In the genomic region with DNA sequence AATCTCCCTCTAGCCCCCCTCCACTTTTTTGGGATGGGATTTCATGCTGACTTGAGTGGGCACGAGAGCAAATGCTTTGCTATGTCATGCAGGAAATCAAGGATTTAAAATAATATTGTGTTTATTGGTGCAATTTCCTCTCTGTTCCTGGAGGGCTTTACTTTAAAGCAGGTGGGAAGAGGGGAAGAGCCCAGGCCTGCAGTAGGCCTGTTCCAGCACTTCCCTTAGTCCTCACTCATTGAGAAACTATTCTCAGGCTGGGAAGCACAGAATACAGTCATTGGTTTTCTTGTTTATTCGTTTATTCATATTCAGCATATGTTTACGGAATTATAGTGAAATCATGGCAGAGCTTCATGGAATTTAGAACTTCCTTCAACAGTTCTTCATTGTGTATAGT, we compare ENCODE assay signal across 10 cellular contexts. TPM values are rescaled to one million over a fixed set of nuclear protein-coding genes. Genes with fewer than 3 reads are reported as not detected.
"Had no signal": no experiment of that assay in that cellular context is flagged by ENCODE, and none has a peak within 500 bp of the region (broad histone marks: within the 10 kb centered on the region; RNA-seq: fewer than 3 reads in every experiment).

No MANE protein-coding gene starts in this region.

- ATAC-seq: GM23338, K562 had no signal

- DNase-seq: H9, HCEC 1CT, IMR-90, KG1 had no signal

- FAIRE-seq: H1, H54, HTR-8/SVneo, K562 had no signal

- H3K4me3 ChIP-seq: GM23338, K562 had no signal

RNA-seq across cellular contexts. Expression of gene SPSB4, which starts 41.7 kb away (rescaled TPM):
- total RNA-seq: HT-29, IMR-90, K562 had no signal
- polyA plus RNA-seq: IMR-90, K562 had no signal
